26 cellular contexts compared by ENCODE assay signal in genomic region chr6:5345324-5345723, GRCh38.
"Had no signal": no experiment of that assay in that cellular context is flagged by ENCODE, and none has a peak within 500 bp of the region (broad histone marks: within the 10 kb centered on the region; RNA-seq: fewer than 3 reads in every experiment).

No MANE protein-coding gene starts in this region.

- DNase-seq: IMR-90; Kasumi-1; KG1; MV-4-11; NCI-H1048; NCI-H1105; NCI-H1417; NCI-H146; NCI-H1694 treated with DMSO at 0.1 percent for 48 hours; NCI-H1930; NCI-H2081 treated with DMSO at 0.1 percent for 48 hours; NCI-H2171; NCI-H226; NCI-H446; NCI-H510A; NCI-H524 treated with DMSO at 0.1 percent for 48 hours; NCI-H69; NCI-H774; NK-92 treated with Interleukin-12 subunit alpha and Interleukin-12 subunit beta, amount 100 ng/mL, for 24 hours; PC-9; Peyer's patch; Right ventricle myocardium superior; SIG-M5 had no signal

- H3K4me1 ChIP-seq: Peyer's patch, SJSA1 had no signal

- H3K36me3 ChIP-seq: Peyer's patch, SJSA1 had no signal

- H3K4me3 ChIP-seq: PC-9, Peyer's patch, SJSA1, SK-N-MC had no signal

- H3K27ac ChIP-seq: PC-9, Peyer's patch, SJSA1, SK-N-MC had no signal

- ATAC-seq: HepG2 had no signal

- H3K9me3 ChIP-seq: Peyer's patch, SJSA1 had no signal

- H3K27me3 ChIP-seq: Peyer's patch, SJSA1 had no signal
